19 cellular contexts compared by ENCODE assay signal in genomic region chr7:3128857-3129256, GRCh38.
DNase-seq lines count a peak whose midpoint lies in the region; ATAC-seq, FAIRE-seq and TF ChIP-seq lines count a peak whose summit lies in the region.
"Had no signal": no experiment of that assay in that cellular context is flagged by ENCODE, and none has a peak within 500 bp of the region (broad histone marks: within the 10 kb centered on the region; RNA-seq: fewer than 3 reads in every experiment).

No MANE protein-coding gene starts in this region.

- in situ Hi-C loops in HepG2 (cut with HindIII; ENCODE audit: extremely low pct_ligation_motif_present, low pct_unique_long_range_greater_than_20kb) (no loop called here), GM23248 (cut with MboI) (no loop called here)

- TF ChIP-seq EP300 in HepG2 (IDR thresholded peaks at IDR 0.05; ENCODE audit: low read depth in 2 of 2, low read length in 2 of 2), result no peak
- TF ChIP-seq EP300 in HepG2 (CRISPR knock-in tag; IDR thresholded peaks at IDR 0.05; ENCODE audit: borderline replicate concordance), result no peak

- no peak for TF ChIP-seq RAD21 in HepG2 (CRISPR knock-in tag; IDR thresholded peaks at IDR 0.05)

- H3K9ac ChIP-seq in HepG2 (ENCODE audit: insufficient read depth, low read depth, low read length), result no peak overlapping the region
- H3K9ac ChIP-seq in GM23248, result no peak overlapping the region
- H3K9ac ChIP-seq: BLaER1 had no signal

- no peaks in the 10 kb centered on the region for H4K20me1 ChIP-seq in HepG2 (ENCODE audit: insufficient read depth, low read length)
- no peaks in the 10 kb centered on the region for H4K20me1 ChIP-seq in osteoblast (ENCODE audit: insufficient read depth, low read length)
- no peaks in the 10 kb centered on the region for H4K20me1 ChIP-seq in GM23248 (ENCODE audit: insufficient read depth)
- H4K20me1 ChIP-seq: BLaER1 had no signal

- H3K79me2 ChIP-seq in HepG2 (ENCODE audit: insufficient read depth, low read length) (no peaks in the 10 kb centered on the region), osteoblast (ENCODE audit: insufficient read depth, low read length) (no peaks in the 10 kb centered on the region), GM23248 (ENCODE audit: insufficient read depth) (no peaks in the 10 kb centered on the region)

- no TSS peak for BruUV-seq in HepG2 (replicated peaks; lab: Mats Ljungman, UMichigan)

- no peaks in the 10 kb centered on the region for H3K9me2 ChIP-seq in GM23248 (ENCODE audit: insufficient read depth)

- POLR2A ChIA-PET in HepG2 (lab: Yijun Ruan, JAX), result no interaction called here

- H2AFZ ChIP-seq in HepG2 (ENCODE audit: low read length) (no peak overlapping the region), osteoblast (ENCODE audit: low read length) (no peak overlapping the region), GM23248 (no peak overlapping the region)

- no peaks in the 10 kb centered on the region for H3K36me3 ChIP-seq in HepG2 (replicated peaks in 1 of 2; ENCODE audit: control insufficient read depth in 1 of 2, insufficient read depth in 2 of 2, low read length in 2 of 2)
- no peaks in the 10 kb centered on the region for H3K36me3 ChIP-seq in right lobe of liver
- H3K36me3 ChIP-seq in RWPE2 (ENCODE audit: low read depth), result no peaks in the 10 kb centered on the region
- H3K36me3 ChIP-seq in osteoblast (ENCODE audit: insufficient read depth, low read length), result no peaks in the 10 kb centered on the region
- no peaks in the 10 kb centered on the region for H3K36me3 ChIP-seq in GM23248 (ENCODE audit: low read depth)
- H3K36me3 ChIP-seq: BLaER1 had no signal

- no peaks in the 10 kb centered on the region for H3K9me3 ChIP-seq in HepG2 (ENCODE audit: low read length)
- H3K9me3 ChIP-seq in right lobe of liver, result no peaks in the 10 kb centered on the region
- no peaks in the 10 kb centered on the region for H3K9me3 ChIP-seq in RWPE2 (ENCODE audit: severe bottlenecking)
- H3K9me3 ChIP-seq in osteoblast (ENCODE audit: low read depth, low read length), result no peaks in the 10 kb centered on the region
- H3K9me3 ChIP-seq in GM23248 (ENCODE audit: low read depth), result no peaks in the 10 kb centered on the region
- H3K9me3 ChIP-seq: Caco-2 had no signal

- no peaks in the 10 kb centered on the region for H3K4me1 ChIP-seq in HepG2 (ENCODE audit: insufficient read depth, low read length)
- H3K4me1 ChIP-seq in right lobe of liver, result no peaks in the 10 kb centered on the region
- H3K4me1 ChIP-seq in RWPE2 (ENCODE audit: insufficient read depth, poor library complexity, severe bottlenecking), result no peaks in the 10 kb centered on the region
- H3K4me1 ChIP-seq in osteoblast (ENCODE audit: insufficient read depth, low read length), result no peaks in the 10 kb centered on the region
- H3K4me1 ChIP-seq in GM23248 (ENCODE audit: insufficient read depth), result no peaks in the 10 kb centered on the region
- H3K4me1 ChIP-seq: BLaER1, Caco-2 had no signal

- H3K27me3 ChIP-seq in HepG2 (ENCODE audit: control insufficient read depth in 1 of 2, insufficient read depth in 2 of 2, low read length in 2 of 2) (no peaks in the 10 kb centered on the region), right lobe of liver (no peaks in the 10 kb centered on the region), RWPE2 (ENCODE audit: insufficient read depth, poor library complexity, severe bottlenecking) (no peaks in the 10 kb centered on the region), osteoblast (ENCODE audit: insufficient read depth, low read length) (no peaks in the 10 kb centered on the region), GM23248 (replicated peaks; ENCODE audit: insufficient read depth) (no peaks in the 10 kb centered on the region)
- H3K27me3 ChIP-seq: BLaER1 had no signal

- CTCF ChIA-PET in HepG2 (lab: Yijun Ruan, JAX; ENCODE audit: low intra/inter-chr PET ratio, low total read pairs), result no interaction called here

- TF ChIP-seq CTCF in HepG2 (CRISPR knock-in tag; IDR thresholded peaks at IDR 0.05), result no peak
- TF ChIP-seq CTCF in right lobe of liver (IDR thresholded peaks at IDR 0.05), result no peak
- TF ChIP-seq CTCF in RWPE2 (IDR thresholded peaks at IDR 0.05; ENCODE audit: poor library complexity, severe bottlenecking), result no peak
- no peak for TF ChIP-seq CTCF in osteoblast (IDR thresholded peaks at IDR 0.05; ENCODE audit: extremely low read depth, low read depth, low read length)

- 10% methylated on average over 7 of the region's 7 CpGs for WGBS in HepG2 (ENCODE audit: low lambda C conversion rate)
- 37% methylated on average over 5 of the region's 7 CpGs for WGBS in right lobe of liver (ENCODE audit: insufficient coverage, low coverage, low lambda C conversion rate, missing lambda C conversion rate)
- 19 to 23% methylated on average over 7 of the region's 7 CpGs for WGBS in GM23248 (ENCODE audit: low coverage in 1 of 2, low lambda C conversion rate in 2 of 2, missing lambda C conversion rate in 2 of 2), 2 experiments

- H3K4me2 ChIP-seq in HepG2 (ENCODE audit: low read depth, low read length), result no peak overlapping the region
- H3K4me2 ChIP-seq in osteoblast (ENCODE audit: insufficient read depth, low read length), result no peak overlapping the region
- no peak overlapping the region for H3K4me2 ChIP-seq in GM23248 (ENCODE audit: unreplicated experiment)

- intact Hi-C loops in HepG2 (cut with micrococcal nuclease; ENCODE audit: unreplicated experiment), result no loop called here
- intact Hi-C loops in right lobe of liver (cut with DNase I), result no loop called here

- ATAC-seq in HepG2 (no peak), right lobe of liver (no peak), RWPE2 (ENCODE audit: low read depth) (no peak), HG02852 (IDR thresholded peaks at IDR 0.05; ENCODE audit: unreplicated experiment) (no peak)
- ATAC-seq: CD8-positive, alpha-beta T cell had no signal

- FAIRE-seq in HepG2 (lab: Jason Lieb, UNC), result no peak
- FAIRE-seq: G401.6, GM12892, H1 had no signal

- H3K27ac ChIP-seq in HepG2 (ENCODE audit: extremely low read length, insufficient read depth, low read length), result no peak overlapping the region
- H3K27ac ChIP-seq in right lobe of liver, result no peak overlapping the region
- no peak overlapping the region for H3K27ac ChIP-seq in RWPE2 (ENCODE audit: poor library complexity, severe bottlenecking)
- H3K27ac ChIP-seq in osteoblast (ENCODE audit: low read depth, low read length), result no peak overlapping the region
- no peak overlapping the region for H3K27ac ChIP-seq in GM23248
- H3K27ac ChIP-seq: BLaER1, C4-2B had no signal

- no peak for DNase-seq in HepG2 (ENCODE audit: low spot score)
- no peak for DNase-seq in right lobe of liver
- DNase-seq in RWPE2 (ENCODE audit: low spot score), result peak; percentile 8
- DNase-seq in osteoblast (ENCODE audit: insufficient read length, low spot score, missing footprints), result peak; percentile 55
- DNase-seq in central memory CD4-positive, alpha-beta T cell, result no peak
- no peak for DNase-seq in GM23248
- DNase-seq: Caco-2; CD4-positive, CD25-positive, alpha-beta regulatory T cell; CD8-positive, alpha-beta T cell; DMS153; DND-41; H7; HCEC 1CT had no signal

- no peak for TF ChIP-seq POLR2A in HepG2 (IDR thresholded peaks at IDR 0.05; ENCODE audit: insufficient read depth in 1 of 2, low read depth in 2 of 2, low read length in 2 of 2)
- TF ChIP-seq POLR2A in right lobe of liver (IDR thresholded peaks at IDR 0.05), result no peak

- no peaks in the 10 kb centered on the region for H3F3A ChIP-seq in GM23248 (ENCODE audit: insufficient read depth)

- H3K4me3 ChIP-seq in HepG2 (replicated peaks in 1 of 3; ENCODE audit: insufficient read depth in 1 of 3, low read depth in 2 of 3, low read length in 3 of 3) (no peak overlapping the region), right lobe of liver (no peak overlapping the region), RWPE2 (ENCODE audit: severe bottlenecking) (no peak overlapping the region), osteoblast (ENCODE audit: insufficient read depth, low read length) (no peak overlapping the region), GM23248 (no peak overlapping the region)
- H3K4me3 ChIP-seq: BLaER1 had no signal

TF ChIP-seq in HepG2, 621 proteins besides CTCF, POLR2A, EP300 and RAD21:
- TF ChIP-seq RAD51 (IDR thresholded peaks at IDR 0.05; ENCODE audit: borderline replicate concordance), result peak; percentile 75; the same call in 1 of the 2 replicates
- 0 out of 2 replicates have a peak, but pooled peaks have one; percentile 3 for TF ChIP-seq CREB1 (IDR thresholded peaks at IDR 0.05)
- no peak for TF ChIP-seq CREB1 (CRISPR knock-in tag; IDR thresholded peaks at IDR 0.05)
- peak; percentile 26; the same call in 1 of the 2 replicates for TF ChIP-seq USF2 (IDR thresholded peaks at IDR 0.05; ENCODE audit: low read depth, low read length)
- no peak for TF ChIP-seq USF2 (CRISPR knock-in tag; IDR thresholded peaks at IDR 0.05; ENCODE audit: borderline replicate concordance)
- TF ChIP-seq ZNF660 (CRISPR knock-in tag; IDR thresholded peaks at IDR 0.05; ENCODE audit: borderline replicate concordance, low read depth), result no peak
- no peak for TF ChIP-seq DNMT1 (CRISPR knock-in tag; IDR thresholded peaks at IDR 0.05)

Comparison
In these comparisons a context has a peak if more than half of its experiments do, and no peak if none do; other contexts are left out.
1. DNase-seq: peak in RWPE2 (single experiment) and osteoblast (single experiment); none in HepG2 (single experiment), right lobe of liver (0 of 3), central memory CD4-positive, alpha-beta T cell (single experiment) and GM23248 (single experiment).